Comparison of ENCODE assay signal across 1 cellular context in genomic region chr7:102044984-102045673, GRCh38.
A peak's percentile ranks its signal among the peaks of the same experiment; 100 is the strongest.
TF ChIP-seq lines count a peak whose summit lies in the region.

No MANE protein-coding gene starts in this region.

TF ChIP-seq in HEK293, 187 proteins besides CTCF, POLR2A, EP300 and RAD21 (continued from another document and continues in another):
- TF ChIP-seq, protein P1, sequence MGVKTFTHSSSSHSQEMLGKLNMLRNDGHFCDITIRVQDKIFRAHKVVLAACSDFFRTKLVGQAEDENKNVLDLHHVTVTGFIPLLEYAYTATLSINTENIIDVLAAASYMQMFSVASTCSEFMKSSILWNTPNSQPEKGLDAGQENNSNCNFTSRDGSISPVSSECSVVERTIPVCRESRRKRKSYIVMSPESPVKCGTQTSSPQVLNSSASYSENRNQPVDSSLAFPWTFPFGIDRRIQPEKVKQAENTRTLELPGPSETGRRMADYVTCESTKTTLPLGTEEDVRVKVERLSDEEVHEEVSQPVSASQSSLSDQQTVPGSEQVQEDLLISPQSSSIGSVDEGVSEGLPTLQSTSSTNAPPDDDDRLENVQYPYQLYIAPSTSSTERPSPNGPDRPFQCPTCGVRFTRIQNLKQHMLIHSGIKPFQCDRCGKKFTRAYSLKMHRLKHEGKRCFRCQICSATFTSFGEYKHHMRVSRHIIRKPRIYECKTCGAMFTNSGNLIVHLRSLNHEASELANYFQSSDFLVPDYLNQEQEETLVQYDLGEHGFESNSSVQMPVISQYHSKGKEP (tag by site-specific recombination; IDR thresholded peaks at IDR 0.05) = peak; percentile 20; the same call in 1 of the 2 replicates
- TF ChIP-seq ZNF501 (tag by site-specific recombination; IDR thresholded peaks at IDR 0.05) = no peak
- TF ChIP-seq EGR2 (tag by site-specific recombination; IDR thresholded peaks at IDR 0.05; ENCODE audit: low read depth) = no peak
- TF ChIP-seq ZNF223 (tag by site-specific recombination; IDR thresholded peaks at IDR 0.05) = no peak
- peak; percentile 58 for TF ChIP-seq ZEB2 (tag by site-specific recombination; IDR thresholded peaks at IDR 0.05)
- TF ChIP-seq, protein P2, sequence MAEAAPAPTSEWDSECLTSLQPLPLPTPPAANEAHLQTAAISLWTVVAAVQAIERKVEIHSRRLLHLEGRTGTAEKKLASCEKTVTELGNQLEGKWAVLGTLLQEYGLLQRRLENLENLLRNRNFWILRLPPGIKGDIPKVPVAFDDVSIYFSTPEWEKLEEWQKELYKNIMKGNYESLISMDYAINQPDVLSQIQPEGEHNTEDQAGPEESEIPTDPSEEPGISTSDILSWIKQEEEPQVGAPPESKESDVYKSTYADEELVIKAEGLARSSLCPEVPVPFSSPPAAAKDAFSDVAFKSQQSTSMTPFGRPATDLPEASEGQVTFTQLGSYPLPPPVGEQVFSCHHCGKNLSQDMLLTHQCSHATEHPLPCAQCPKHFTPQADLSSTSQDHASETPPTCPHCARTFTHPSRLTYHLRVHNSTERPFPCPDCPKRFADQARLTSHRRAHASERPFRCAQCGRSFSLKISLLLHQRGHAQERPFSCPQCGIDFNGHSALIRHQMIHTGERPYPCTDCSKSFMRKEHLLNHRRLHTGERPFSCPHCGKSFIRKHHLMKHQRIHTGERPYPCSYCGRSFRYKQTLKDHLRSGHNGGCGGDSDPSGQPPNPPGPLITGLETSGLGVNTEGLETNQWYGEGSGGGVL (tag by site-specific recombination; IDR thresholded peaks at IDR 0.05) = peak; percentile 52
- TF ChIP-seq ZNF362 (tag by site-specific recombination; IDR thresholded peaks at IDR 0.05) = no peak
- no peak for TF ChIP-seq ZNF10 (tag by site-specific recombination; IDR thresholded peaks at IDR 0.05)
- no peak for TF ChIP-seq ZNF146 (tag by site-specific recombination; IDR thresholded peaks at IDR 0.05)
- no peak for TF ChIP-seq ZNF19 (tag by site-specific recombination; IDR thresholded peaks at IDR 0.05; ENCODE audit: low read depth)
- peak; percentile 62; the same call in 1 of the 2 replicates for TF ChIP-seq ZNF600 (tag by site-specific recombination; IDR thresholded peaks at IDR 0.05)
- no peak for TF ChIP-seq ZNF830 (tag by site-specific recombination; IDR thresholded peaks at IDR 0.05; ENCODE audit: low read depth)
- TF ChIP-seq ZBTB7A (tag by site-specific recombination; IDR thresholded peaks at IDR 0.05; ENCODE audit: low read depth) = no peak
- TF ChIP-seq ZNF747 (tag by site-specific recombination; IDR thresholded peaks at IDR 0.05) = no peak
- TF ChIP-seq ZNF248 (tag by site-specific recombination; IDR thresholded peaks at IDR 0.05) = no peak
- no peak for TF ChIP-seq PBX3 (CRISPR knock-in tag; IDR thresholded peaks at IDR 0.05)
- 0 out of 2 replicates have a peak, but pooled peaks have one; percentile 21 for TF ChIP-seq ZXDB (tag by site-specific recombination; IDR thresholded peaks at IDR 0.05)
- TF ChIP-seq, protein P3, sequence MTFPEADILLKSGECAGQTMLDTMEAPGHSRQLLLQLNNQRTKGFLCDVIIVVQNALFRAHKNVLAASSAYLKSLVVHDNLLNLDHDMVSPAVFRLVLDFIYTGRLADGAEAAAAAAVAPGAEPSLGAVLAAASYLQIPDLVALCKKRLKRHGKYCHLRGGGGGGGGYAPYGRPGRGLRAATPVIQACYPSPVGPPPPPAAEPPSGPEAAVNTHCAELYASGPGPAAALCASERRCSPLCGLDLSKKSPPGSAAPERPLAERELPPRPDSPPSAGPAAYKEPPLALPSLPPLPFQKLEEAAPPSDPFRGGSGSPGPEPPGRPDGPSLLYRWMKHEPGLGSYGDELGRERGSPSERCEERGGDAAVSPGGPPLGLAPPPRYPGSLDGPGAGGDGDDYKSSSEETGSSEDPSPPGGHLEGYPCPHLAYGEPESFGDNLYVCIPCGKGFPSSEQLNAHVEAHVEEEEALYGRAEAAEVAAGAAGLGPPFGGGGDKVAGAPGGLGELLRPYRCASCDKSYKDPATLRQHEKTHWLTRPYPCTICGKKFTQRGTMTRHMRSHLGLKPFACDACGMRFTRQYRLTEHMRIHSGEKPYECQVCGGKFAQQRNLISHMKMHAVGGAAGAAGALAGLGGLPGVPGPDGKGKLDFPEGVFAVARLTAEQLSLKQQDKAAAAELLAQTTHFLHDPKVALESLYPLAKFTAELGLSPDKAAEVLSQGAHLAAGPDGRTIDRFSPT (tag by site-specific recombination; IDR thresholded peaks at IDR 0.05) = peak; percentile 40; the same call in 1 of the 2 replicates
- peak; percentile 41; the same call in 1 of the 2 replicates for TF ChIP-seq FEZF1 (tag by site-specific recombination; IDR thresholded peaks at IDR 0.05)
- TF ChIP-seq MYNN (tag by site-specific recombination; IDR thresholded peaks at IDR 0.05; ENCODE audit: borderline replicate concordance) = no peak
- peak; percentile 25; the same call in 1 of the 2 replicates for TF ChIP-seq ZNF394 (tag by site-specific recombination; IDR thresholded peaks at IDR 0.05; ENCODE audit: borderline replicate concordance)
- peak; percentile 22; the same call in 1 of the 2 replicates for TF ChIP-seq ZNF335 (tag by site-specific recombination; conservative IDR thresholded peaks at IDR 0.05)
- TF ChIP-seq, protein P4, sequence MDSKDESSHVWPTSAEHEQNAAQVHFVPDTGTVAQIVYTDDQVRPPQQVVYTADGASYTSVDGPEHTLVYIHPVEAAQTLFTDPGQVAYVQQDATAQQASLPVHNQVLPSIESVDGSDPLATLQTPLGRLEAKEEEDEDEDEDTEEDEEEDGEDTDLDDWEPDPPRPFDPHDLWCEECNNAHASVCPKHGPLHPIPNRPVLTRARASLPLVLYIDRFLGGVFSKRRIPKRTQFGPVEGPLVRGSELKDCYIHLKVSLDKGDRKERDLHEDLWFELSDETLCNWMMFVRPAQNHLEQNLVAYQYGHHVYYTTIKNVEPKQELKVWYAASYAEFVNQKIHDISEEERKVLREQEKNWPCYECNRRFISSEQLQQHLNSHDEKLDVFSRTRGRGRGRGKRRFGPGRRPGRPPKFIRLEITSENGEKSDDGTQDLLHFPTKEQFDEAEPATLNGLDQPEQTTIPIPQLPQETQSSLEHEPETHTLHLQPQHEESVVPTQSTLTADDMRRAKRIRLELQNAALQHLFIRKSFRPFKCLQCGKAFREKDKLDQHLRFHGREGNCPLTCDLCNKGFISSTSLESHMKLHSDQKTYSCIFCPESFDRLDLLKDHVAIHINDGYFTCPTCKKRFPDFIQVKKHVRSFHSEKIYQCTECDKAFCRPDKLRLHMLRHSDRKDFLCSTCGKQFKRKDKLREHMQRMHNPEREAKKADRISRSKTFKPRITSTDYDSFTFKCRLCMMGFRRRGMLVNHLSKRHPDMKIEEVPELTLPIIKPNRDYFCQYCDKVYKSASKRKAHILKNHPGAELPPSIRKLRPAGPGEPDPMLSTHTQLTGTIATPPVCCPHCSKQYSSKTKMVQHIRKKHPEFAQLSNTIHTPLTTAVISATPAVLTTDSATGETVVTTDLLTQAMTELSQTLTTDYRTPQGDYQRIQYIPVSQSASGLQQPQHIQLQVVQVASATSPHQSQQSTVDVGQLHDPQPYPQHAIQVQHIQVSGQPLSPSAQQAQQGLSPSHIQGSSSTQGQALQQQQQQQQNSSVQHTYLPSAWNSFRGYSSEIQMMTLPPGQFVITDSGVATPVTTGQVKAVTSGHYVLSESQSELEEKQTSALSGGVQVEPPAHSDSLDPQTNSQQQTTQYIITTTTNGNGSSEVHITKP (tag by site-specific recombination; IDR thresholded peaks at IDR 0.05) = no peak
- no peak for TF ChIP-seq ZNF768 (tag by site-specific recombination; IDR thresholded peaks at IDR 0.05)
- TF ChIP-seq, protein P5, sequence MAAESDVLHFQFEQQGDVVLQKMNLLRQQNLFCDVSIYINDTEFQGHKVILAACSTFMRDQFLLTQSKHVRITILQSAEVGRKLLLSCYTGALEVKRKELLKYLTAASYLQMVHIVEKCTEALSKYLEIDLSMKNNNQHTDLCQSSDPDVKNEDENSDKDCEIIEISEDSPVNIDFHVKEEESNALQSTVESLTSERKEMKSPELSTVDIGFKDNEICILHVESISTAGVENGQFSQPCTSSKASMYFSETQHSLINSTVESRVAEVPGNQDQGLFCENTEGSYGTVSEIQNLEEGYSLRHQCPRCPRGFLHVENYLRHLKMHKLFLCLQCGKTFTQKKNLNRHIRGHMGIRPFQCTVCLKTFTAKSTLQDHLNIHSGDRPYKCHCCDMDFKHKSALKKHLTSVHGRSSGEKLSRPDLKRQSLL (tag by site-specific recombination; IDR thresholded peaks at IDR 0.05) = peak; percentile 56; the same call in 1 of the 2 replicates
- TF ChIP-seq ZNF302 (tag by site-specific recombination; IDR thresholded peaks at IDR 0.05; ENCODE audit: low read depth) = no peak
- peak; percentile 83 for TF ChIP-seq OSR2 (tag by site-specific recombination; IDR thresholded peaks at IDR 0.05)
- TF ChIP-seq KLF1 (tag by site-specific recombination; IDR thresholded peaks at IDR 0.05) = no peak
- no peak for TF ChIP-seq ZNF112 (tag by site-specific recombination; IDR thresholded peaks at IDR 0.05)
- TF ChIP-seq GLIS1 (tag by site-specific recombination; IDR thresholded peaks at IDR 0.05) = peak; percentile 37; the same call in 1 of the 2 replicates
- TF ChIP-seq ZNF2 (tag by site-specific recombination; IDR thresholded peaks at IDR 0.05) = peak; percentile 47; the same call in 1 of the 2 replicates
- TF ChIP-seq IKZF3 (tag by site-specific recombination; IDR thresholded peaks at IDR 0.05) = peak; percentile 63
- TF ChIP-seq PRDM4 (tag by site-specific recombination; IDR thresholded peaks at IDR 0.05) = no peak
- TF ChIP-seq, protein P6, sequence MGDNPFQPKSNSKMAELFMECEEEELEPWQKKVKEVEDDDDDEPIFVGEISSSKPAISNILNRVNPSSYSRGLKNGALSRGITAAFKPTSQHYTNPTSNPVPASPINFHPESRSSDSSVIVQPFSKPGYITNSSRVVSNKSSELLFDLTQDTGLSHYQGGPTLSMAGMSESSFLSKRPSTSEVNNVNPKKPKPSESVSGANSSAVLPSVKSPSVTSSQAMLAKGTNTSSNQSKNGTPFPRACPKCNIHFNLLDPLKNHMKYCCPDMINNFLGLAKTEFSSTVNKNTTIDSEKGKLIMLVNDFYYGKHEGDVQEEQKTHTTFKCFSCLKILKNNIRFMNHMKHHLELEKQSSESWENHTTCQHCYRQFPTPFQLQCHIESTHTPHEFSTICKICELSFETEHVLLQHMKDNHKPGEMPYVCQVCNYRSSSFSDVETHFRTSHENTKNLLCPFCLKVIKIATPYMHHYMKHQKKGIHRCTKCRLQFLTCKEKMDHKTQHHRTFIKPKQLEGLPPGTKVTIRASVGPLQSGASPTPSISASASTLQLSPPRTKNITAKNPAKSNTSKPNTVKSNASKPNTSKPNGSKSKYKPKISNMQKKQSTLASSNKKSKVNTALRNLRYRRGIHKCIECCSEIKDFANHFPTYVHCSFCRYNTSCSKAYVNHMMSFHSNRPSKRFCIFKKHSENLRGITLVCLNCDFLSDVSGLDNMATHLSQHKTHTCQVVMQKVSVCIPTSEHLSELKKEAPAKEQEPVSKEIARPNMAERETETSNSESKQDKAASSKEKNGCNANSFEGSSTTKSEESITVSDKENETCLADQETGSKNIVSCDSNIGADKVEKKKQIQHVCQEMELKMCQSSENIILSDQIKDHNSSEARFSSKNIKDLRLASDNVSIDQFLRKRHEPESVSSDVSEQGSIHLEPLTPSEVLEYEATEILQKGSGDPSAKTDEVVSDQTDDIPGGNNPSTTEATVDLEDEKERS (tag by site-specific recombination; IDR thresholded peaks at IDR 0.05) = no peak
- TF ChIP-seq ZBTB48 (tag by site-specific recombination; IDR thresholded peaks at IDR 0.05) = peak; percentile 67
- TF ChIP-seq PRDM1 (tag by site-specific recombination; IDR thresholded peaks at IDR 0.05) = peak; percentile 69
- peak; percentile 68 for TF ChIP-seq ZIC2 (tag by site-specific recombination; IDR thresholded peaks at IDR 0.05)
- no peak for TF ChIP-seq WT1 (tag by site-specific recombination; IDR thresholded peaks at IDR 0.05)
- TF ChIP-seq ZNF837 (tag by site-specific recombination; IDR thresholded peaks at IDR 0.05) = no peak
- no peak for TF ChIP-seq ZNF654 (tag by site-specific recombination; IDR thresholded peaks at IDR 0.05; ENCODE audit: low read depth)
- TF ChIP-seq REPIN1 (tag by site-specific recombination; IDR thresholded peaks at IDR 0.05; ENCODE audit: low read depth) = no peak
- TF ChIP-seq ZNF132 (tag by site-specific recombination; IDR thresholded peaks at IDR 0.05; ENCODE audit: borderline replicate concordance) = no peak
